ENCODE assay signal across 1 cellular context in the genomic region with DNA sequence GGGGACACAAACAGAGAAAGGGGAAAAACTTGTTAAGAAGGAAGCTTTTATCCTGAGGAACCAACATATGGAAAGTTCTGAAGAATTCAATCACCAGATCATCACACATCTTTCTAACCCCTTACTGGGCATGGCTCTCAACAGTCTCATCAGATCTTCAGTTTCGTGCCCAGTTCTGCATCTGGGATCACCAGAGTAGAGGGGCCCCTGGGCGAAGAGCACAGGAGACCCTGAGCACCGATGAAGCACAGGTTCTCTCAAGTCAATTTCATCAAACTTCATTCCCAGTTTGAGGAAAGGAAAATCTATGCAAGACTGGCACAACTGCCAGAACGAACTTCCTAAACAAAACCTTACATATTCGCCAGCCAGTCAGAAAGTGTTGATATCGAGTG.
TF ChIP-seq lines count a peak whose summit lies in the region.

No MANE protein-coding gene starts in this region.

TF ChIP-seq in GM23338, 12 proteins besides CTCF, POLR2A, EP300 and RAD21 (continued from another document):
- TF ChIP-seq, protein P1, sequence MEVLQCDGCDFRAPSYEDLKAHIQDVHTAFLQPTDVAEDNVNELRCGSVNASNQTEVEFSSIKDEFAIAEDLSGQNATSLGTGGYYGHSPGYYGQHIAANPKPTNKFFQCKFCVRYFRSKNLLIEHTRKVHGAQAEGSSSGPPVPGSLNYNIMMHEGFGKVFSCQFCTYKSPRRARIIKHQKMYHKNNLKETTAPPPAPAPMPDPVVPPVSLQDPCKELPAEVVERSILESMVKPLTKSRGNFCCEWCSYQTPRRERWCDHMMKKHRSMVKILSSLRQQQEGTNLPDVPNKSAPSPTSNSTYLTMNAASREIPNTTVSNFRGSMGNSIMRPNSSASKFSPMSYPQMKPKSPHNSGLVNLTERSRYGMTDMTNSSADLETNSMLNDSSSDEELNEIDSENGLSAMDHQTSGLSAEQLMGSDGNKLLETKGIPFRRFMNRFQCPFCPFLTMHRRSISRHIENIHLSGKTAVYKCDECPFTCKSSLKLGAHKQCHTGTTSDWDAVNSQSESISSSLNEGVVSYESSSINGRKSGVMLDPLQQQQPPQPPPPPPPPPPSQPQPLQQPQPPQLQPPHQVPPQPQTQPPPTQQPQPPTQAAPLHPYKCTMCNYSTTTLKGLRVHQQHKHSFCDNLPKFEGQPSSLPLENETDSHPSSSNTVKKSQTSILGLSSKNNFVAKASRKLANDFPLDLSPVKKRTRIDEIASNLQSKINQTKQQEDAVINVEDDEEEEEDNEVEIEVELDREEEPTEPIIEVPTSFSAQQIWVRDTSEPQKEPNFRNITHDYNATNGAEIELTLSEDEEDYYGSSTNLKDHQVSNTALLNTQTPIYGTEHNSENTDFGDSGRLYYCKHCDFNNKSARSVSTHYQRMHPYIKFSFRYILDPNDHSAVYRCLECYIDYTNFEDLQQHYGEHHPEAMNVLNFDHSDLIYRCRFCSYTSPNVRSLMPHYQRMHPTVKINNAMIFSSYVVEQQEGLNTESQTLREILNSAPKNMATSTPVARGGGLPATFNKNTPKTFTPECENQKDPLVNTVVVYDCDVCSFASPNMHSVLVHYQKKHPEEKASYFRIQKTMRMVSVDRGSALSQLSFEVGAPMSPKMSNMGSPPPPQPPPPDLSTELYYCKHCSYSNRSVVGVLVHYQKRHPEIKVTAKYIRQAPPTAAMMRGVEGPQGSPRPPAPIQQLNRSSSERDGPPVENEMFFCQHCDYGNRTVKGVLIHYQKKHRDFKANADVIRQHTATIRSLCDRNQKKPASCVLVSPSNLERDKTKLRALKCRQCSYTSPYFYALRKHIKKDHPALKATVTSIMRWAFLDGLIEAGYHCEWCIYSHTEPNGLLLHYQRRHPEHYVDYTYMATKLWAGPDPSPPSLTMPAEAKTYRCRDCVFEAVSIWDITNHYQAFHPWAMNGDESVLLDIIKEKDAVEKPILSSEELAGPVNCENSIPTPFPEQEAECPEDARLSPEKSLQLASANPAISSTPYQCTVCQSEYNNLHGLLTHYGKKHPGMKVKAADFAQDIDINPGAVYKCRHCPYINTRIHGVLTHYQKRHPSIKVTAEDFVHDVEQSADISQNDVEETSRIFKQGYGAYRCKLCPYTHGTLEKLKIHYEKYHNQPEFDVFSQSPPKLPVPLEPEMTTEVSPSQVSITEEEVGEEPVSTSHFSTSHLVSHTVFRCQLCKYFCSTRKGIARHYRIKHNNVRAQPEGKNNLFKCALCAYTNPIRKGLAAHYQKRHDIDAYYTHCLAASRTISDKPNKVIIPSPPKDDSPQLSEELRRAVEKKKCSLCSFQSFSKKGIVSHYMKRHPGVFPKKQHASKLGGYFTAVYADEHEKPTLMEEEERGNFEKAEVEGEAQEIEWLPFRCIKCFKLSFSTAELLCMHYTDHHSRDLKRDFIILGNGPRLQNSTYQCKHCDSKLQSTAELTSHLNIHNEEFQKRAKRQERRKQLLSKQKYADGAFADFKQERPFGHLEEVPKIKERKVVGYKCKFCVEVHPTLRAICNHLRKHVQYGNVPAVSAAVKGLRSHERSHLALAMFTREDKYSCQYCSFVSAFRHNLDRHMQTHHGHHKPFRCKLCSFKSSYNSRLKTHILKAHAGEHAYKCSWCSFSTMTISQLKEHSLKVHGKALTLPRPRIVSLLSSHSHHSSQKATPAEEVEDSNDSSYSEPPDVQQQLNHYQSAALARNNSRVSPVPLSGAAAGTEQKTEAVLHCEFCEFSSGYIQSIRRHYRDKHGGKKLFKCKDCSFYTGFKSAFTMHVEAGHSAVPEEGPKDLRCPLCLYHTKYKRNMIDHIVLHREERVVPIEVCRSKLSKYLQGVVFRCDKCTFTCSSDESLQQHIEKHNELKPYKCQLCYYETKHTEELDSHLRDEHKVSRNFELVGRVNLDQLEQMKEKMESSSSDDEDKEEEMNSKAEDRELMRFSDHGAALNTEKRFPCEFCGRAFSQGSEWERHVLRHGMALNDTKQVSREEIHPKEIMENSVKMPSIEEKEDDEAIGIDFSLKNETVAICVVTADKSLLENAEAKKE (CRISPR knock-in tag; IDR thresholded peaks at IDR 0.05): no peak
- TF ChIP-seq STAT1 (IDR thresholded peaks at IDR 0.05; ENCODE audit: unreplicated experiment): no peak
- TF ChIP-seq POLR2AphosphoS5 (IDR thresholded peaks at IDR 0.05; ENCODE audit: low read depth): no peak; the same call in 1 of the 2 replicates
- no peak for TF ChIP-seq EZH2 (IDR thresholded peaks at IDR 0.05; ENCODE audit: low read depth, unreplicated experiment)
- TF ChIP-seq, protein P2, sequence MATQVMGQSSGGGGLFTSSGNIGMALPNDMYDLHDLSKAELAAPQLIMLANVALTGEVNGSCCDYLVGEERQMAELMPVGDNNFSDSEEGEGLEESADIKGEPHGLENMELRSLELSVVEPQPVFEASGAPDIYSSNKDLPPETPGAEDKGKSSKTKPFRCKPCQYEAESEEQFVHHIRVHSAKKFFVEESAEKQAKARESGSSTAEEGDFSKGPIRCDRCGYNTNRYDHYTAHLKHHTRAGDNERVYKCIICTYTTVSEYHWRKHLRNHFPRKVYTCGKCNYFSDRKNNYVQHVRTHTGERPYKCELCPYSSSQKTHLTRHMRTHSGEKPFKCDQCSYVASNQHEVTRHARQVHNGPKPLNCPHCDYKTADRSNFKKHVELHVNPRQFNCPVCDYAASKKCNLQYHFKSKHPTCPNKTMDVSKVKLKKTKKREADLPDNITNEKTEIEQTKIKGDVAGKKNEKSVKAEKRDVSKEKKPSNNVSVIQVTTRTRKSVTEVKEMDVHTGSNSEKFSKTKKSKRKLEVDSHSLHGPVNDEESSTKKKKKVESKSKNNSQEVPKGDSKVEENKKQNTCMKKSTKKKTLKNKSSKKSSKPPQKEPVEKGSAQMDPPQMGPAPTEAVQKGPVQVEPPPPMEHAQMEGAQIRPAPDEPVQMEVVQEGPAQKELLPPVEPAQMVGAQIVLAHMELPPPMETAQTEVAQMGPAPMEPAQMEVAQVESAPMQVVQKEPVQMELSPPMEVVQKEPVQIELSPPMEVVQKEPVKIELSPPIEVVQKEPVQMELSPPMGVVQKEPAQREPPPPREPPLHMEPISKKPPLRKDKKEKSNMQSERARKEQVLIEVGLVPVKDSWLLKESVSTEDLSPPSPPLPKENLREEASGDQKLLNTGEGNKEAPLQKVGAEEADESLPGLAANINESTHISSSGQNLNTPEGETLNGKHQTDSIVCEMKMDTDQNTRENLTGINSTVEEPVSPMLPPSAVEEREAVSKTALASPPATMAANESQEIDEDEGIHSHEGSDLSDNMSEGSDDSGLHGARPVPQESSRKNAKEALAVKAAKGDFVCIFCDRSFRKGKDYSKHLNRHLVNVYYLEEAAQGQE (IDR thresholded peaks at IDR 0.05; ENCODE audit: unreplicated experiment): no peak
- TF ChIP-seq CREB1 (CRISPR knock-in tag; IDR thresholded peaks at IDR 0.05; ENCODE audit: low read depth): no peak
- TF ChIP-seq ZNF114 (CRISPR knock-in tag; IDR thresholded peaks at IDR 0.05): no peak
- no peak for TF ChIP-seq JUNB (IDR thresholded peaks at IDR 0.05; ENCODE audit: unreplicated experiment)
- no peak for TF ChIP-seq NANOG (IDR thresholded peaks at IDR 0.05; ENCODE audit: borderline replicate concordance)
- no peak for TF ChIP-seq EZH2phosphoT487 (IDR thresholded peaks at IDR 0.05; ENCODE audit: unreplicated experiment)
- no peak for TF ChIP-seq ZNF331 (CRISPR knock-in tag; IDR thresholded peaks at IDR 0.05; ENCODE audit: low read depth)
